ENCODE assay signal across 1 cellular context in the genomic region with DNA sequence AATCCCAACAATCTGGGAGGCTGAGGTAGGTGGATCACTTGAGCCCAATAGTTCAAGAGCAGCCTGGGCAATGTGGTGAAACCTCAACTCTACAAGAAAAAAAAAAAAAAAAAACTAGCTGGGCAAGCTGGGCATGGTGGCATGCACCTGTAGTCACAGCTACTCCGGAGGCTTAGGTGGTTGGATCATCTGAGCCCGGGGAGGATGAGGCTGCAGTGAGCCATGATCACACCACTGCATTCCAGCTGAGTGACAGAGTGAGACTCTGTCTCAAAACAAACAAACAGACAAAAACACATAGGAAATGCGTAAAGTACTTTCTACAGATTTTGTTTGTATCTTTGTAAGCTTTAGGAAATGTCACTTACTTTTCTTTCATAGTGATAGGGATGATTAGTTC.
TF ChIP-seq lines count a peak whose summit lies in the region.

No MANE protein-coding gene starts in this region.

TF ChIP-seq in GM23338, 12 proteins besides CTCF, POLR2A, EP300 and RAD21 (continued from another document):
- TF ChIP-seq REST (IDR thresholded peaks at IDR 0.05; ENCODE audit: unreplicated experiment): no peak
- no peak for TF ChIP-seq EZH2 (IDR thresholded peaks at IDR 0.05; ENCODE audit: low read depth, unreplicated experiment)
